Comparison of ENCODE assay signal across 19 cellular contexts in genomic region chr9:135704366-135704947, GRCh38. TPM values are rescaled to one million over a fixed set of nuclear protein-coding genes. Genes with fewer than 3 reads are reported as not detected.
DNase-seq lines count a peak whose midpoint lies in the region; TF ChIP-seq lines count a peak whose summit lies in the region.
"Had no signal": no experiment of that assay in that cellular context is flagged by ENCODE, and none has a peak within 500 bp of the region (broad histone marks: within the 10 kb centered on the region; RNA-seq: fewer than 3 reads in every experiment).

No MANE protein-coding gene starts in this region.

- peak overlapping the region; percentile 43 for H2AK5ac ChIP-seq in neuronal stem cell (ENCODE audit: low read depth, low read length)

- H3K9me3 ChIP-seq in HEK293 (ENCODE audit: control insufficient read depth, insufficient read depth, low read depth, low read length), result no peaks in the 10 kb centered on the region
- H3K9me3 ChIP-seq in neuronal stem cell (replicated peaks in 1 of 2; ENCODE audit: control insufficient read depth in 2 of 2, insufficient read depth in 1 of 2, low read depth in 1 of 2, low read length in 2 of 2), result no peaks in the 10 kb centered on the region
- H3K9me3 ChIP-seq in endodermal cell (ENCODE audit: control insufficient read depth, low read length), result no peaks in the 10 kb centered on the region
- H3K9me3 ChIP-seq: HAP-1 had no signal

- no peak overlapping the region for H4K91ac ChIP-seq in neuronal stem cell (ENCODE audit: low read depth, low read length, poor library complexity)

- no peak overlapping the region for H3K18ac ChIP-seq in neuronal stem cell (ENCODE audit: low read length)

- CTCF ChIA-PET in HEK293 (lab: Yijun Ruan, JAX), result interaction anchor here (0.6 to 1.9 kb wide), 4 partner anchors 9 to 977 kb away, joined by 3 to 6 read pairs (median 3); no protein-coding TSS in a partner anchor

- peak overlapping the region; percentile 17 for H4K8ac ChIP-seq in neuronal stem cell (ENCODE audit: low read depth, low read length)

- no peak overlapping the region for H2BK120ac ChIP-seq in neuronal stem cell (ENCODE audit: low read depth, low read length)

- H3K27ac ChIP-seq in HEK293 (ENCODE audit: extremely low read depth, low read depth, low read length) (no peak overlapping the region), neuronal stem cell (replicated peaks; ENCODE audit: low read length) (no peak overlapping the region), endodermal cell (ENCODE audit: low read depth, low read length) (no peak overlapping the region)
- H3K27ac ChIP-seq: KMS-11 had no signal

- no peak overlapping the region for H3K4ac ChIP-seq in neuronal stem cell (ENCODE audit: low read length)

- H3K4me1 ChIP-seq in HEK293 (ENCODE audit: control insufficient read depth, insufficient read depth, low read length), result no peaks in the 10 kb centered on the region
- H3K4me1 ChIP-seq in neuronal stem cell (ENCODE audit: control insufficient read depth in 2 of 2, insufficient read depth in 1 of 2, low read depth in 1 of 2, low read length in 2 of 2), result no peaks in the 10 kb centered on the region
- no peaks in the 10 kb centered on the region for H3K4me1 ChIP-seq in endodermal cell (ENCODE audit: control insufficient read depth, insufficient read depth, low read length)
- H3K4me1 ChIP-seq: HAP-1 had no signal

- no peaks in the 10 kb centered on the region for H3K9me3 Mint-ChIP-seq in endodermal cell
- H3K9me3 Mint-ChIP-seq: CD4-positive, CD25-positive, alpha-beta regulatory T cell had no signal

- TF ChIP-seq CTCF in HEK293 (tag by site-specific recombination; IDR thresholded peaks at IDR 0.05), result no peak
- no peak for TF ChIP-seq CTCF in fibroblast of pulmonary artery (IDR thresholded peaks at IDR 0.05; ENCODE audit: low read length, missing control alignments)
- no peak for TF ChIP-seq CTCF in endodermal cell (conservative IDR thresholded peaks at IDR 0.05)

- no peak overlapping the region for H3K27ac Mint-ChIP-seq in endodermal cell

- H2BK12ac ChIP-seq in neuronal stem cell (ENCODE audit: low read length), result peak overlapping the region; percentile 54

- H2AFZ ChIP-seq in neuronal stem cell (ENCODE audit: low read length), result no peak overlapping the region

- peak overlapping the region; percentile 40 for H3K23ac ChIP-seq in neuronal stem cell (ENCODE audit: low read depth, low read length, poor library complexity)

- peaks cover 1% of the 10 kb centered on the region for H3K79me1 ChIP-seq in neuronal stem cell (ENCODE audit: low read depth, low read length)

- no CpG with 5 or more reads among the region's 8 CpGs for WGBS in neuronal stem cell (ENCODE audit: extremely low coverage in 2 of 2, insufficient read length in 2 of 2, insufficient replicate concordance in 1 of 2), 2 donors
- 80 to 94% methylated on average over 4 to 8 of the region's 8 CpGs for WGBS in endodermal cell (ENCODE audit: insufficient coverage in 1 of 2, insufficient read length in 1 of 2), 2 experiments

- no peak overlapping the region for H2BK5ac ChIP-seq in neuronal stem cell (ENCODE audit: low read length)

- H3K4me3 Mint-ChIP-seq in endodermal cell, result no peak overlapping the region
- H3K4me3 Mint-ChIP-seq: CD4-positive, CD25-positive, alpha-beta regulatory T cell had no signal

- H3K4me2 ChIP-seq in neuronal stem cell (ENCODE audit: insufficient read depth, low read length, poor library complexity, severe bottlenecking), result no peak overlapping the region
- H3K4me2 ChIP-seq: KMS-11 had no signal

- H3K4me3 ChIP-seq in HEK293 (ENCODE audit: low read depth, low read length) (no peak overlapping the region), fibroblast of pulmonary artery (replicated peaks; ENCODE audit: low read depth, low read length) (no peak overlapping the region), neuronal stem cell (ENCODE audit: low read length in 2 of 2) (no peak overlapping the region), endodermal cell (ENCODE audit: low read length) (no peak overlapping the region)
- H3K4me3 ChIP-seq: HAP-1 had no signal

- no peaks in the 10 kb centered on the region for H3K36me3 Mint-ChIP-seq in endodermal cell (ENCODE audit: low read depth)
- H3K36me3 Mint-ChIP-seq: CD4-positive, CD25-positive, alpha-beta regulatory T cell had no signal

- no peak overlapping the region for H3K9ac ChIP-seq in neuronal stem cell (ENCODE audit: low read depth, low read length, poor library complexity)
- no peak overlapping the region for H3K9ac ChIP-seq in endodermal cell (ENCODE audit: extremely low read depth, low read length, poor library complexity, severe bottlenecking)
- H3K9ac ChIP-seq: KMS-11 had no signal

- POLR2A ChIA-PET in HEK293 (lab: Yijun Ruan, JAX), result no interaction called here

- no peak overlapping the region for H3K14ac ChIP-seq in neuronal stem cell (ENCODE audit: low read length)

- H3K36me3 ChIP-seq in HEK293 (ENCODE audit: control insufficient read depth in 2 of 2, insufficient read depth in 1 of 2, low read length in 2 of 2) (no peaks in the 10 kb centered on the region), neuronal stem cell (replicated peaks in 1 of 2; ENCODE audit: control insufficient read depth in 2 of 2, insufficient read depth in 2 of 2, low read length in 2 of 2) (no peaks in the 10 kb centered on the region), endodermal cell (ENCODE audit: control insufficient read depth, insufficient read depth, low read length) (no peaks in the 10 kb centered on the region)
- H3K36me3 ChIP-seq: HAP-1 had no signal

- no peak overlapping the region for H2BK15ac ChIP-seq in neuronal stem cell (ENCODE audit: low read length)

- DNase-seq in CMK (ENCODE audit: low read depth) (peak; percentile 25), fibroblast of pulmonary artery (ENCODE audit: low read depth) (peak; percentile 6), neuronal stem cell (ENCODE audit: low spot score) (no peak), T-helper 9 cell (no peak), endodermal cell (no peak), KG1 (lab: John Stamatoyannopoulos, UW) (no peak)
- no peak for DNase-seq in stimulated activated CD4-positive, alpha-beta T cell treated with anti-CD3 and anti-CD28 coated beads, Interleukin-4, amount 100 ng/mL, for 1 hour
- DNase-seq: ACHN; AML-193; CD4-positive, CD25-positive, alpha-beta regulatory T cell; NCI-H1436; NCI-H2029; NCI-H2171; NCI-H446 treated with DMSO at 0.1 percent for 48 hours; PC-3 had no signal

- H3K27me3 Mint-ChIP-seq in endodermal cell (ENCODE audit: insufficient read depth), result peaks cover 10% of the 10 kb centered on the region
- H3K27me3 Mint-ChIP-seq: CD4-positive, CD25-positive, alpha-beta regulatory T cell had no signal

- H3K4me1 Mint-ChIP-seq in endodermal cell, result no peaks in the 10 kb centered on the region
- H3K4me1 Mint-ChIP-seq: CD4-positive, CD25-positive, alpha-beta regulatory T cell had no signal

- peaks cover 0 to 76% (median 11%) of the 10 kb centered on the region in 3 experiments for H3K27me3 ChIP-seq in neuronal stem cell (ENCODE audit: control insufficient read depth in 3 of 3, insufficient read depth in 3 of 3, low read depth in 1 of 3, low read length in 3 of 3)
- H3K27me3 ChIP-seq in endodermal cell (ENCODE audit: control insufficient read depth, insufficient read depth, low read length, poor library complexity, severe bottlenecking), result peaks cover 14% of the 10 kb centered on the region

TF ChIP-seq in HEK293, 187 proteins besides CTCF, POLR2A, EP300 and RAD21:
- TF ChIP-seq ZIC2 (tag by site-specific recombination; IDR thresholded peaks at IDR 0.05), result peak; percentile 19; the same call in 1 of the 2 replicates
- no peak for TF ChIP-seq WT1 (tag by site-specific recombination; IDR thresholded peaks at IDR 0.05)

RNA-seq across cellular contexts. Expression of gene KCNT1, which starts 2.5 kb away (rescaled TPM):
- 0.10 TPM for polyA plus RNA-seq in neuronal stem cell (2013, experiment 1 of 2)
- 0.07 TPM for polyA plus RNA-seq in neuronal stem cell (2013, experiment 2 of 2)
- under 1 TPM in 1 of 2 donors, not detected in 1; 0.15 TPM for total RNA-seq in endodermal cell
- polyA plus RNA-seq in endodermal cell (2013, experiment 1 of 2), result 0.11 TPM
- polyA plus RNA-seq in endodermal cell (2013, experiment 2 of 2), result 0.04 TPM
- total RNA-seq: CD4-positive, CD25-positive, alpha-beta regulatory T cell; M059J; PC-3 had no signal
- polyA plus RNA-seq: CD4-positive, CD25-positive, alpha-beta regulatory T cell had no signal

RNA-seq across cellular contexts. Expression of gene SOHLH1, which starts 5.2 kb away (rescaled TPM):
- polyA plus RNA-seq in neuronal stem cell (2013, experiment 1 of 2), result not detected
- polyA plus RNA-seq in neuronal stem cell (2013, experiment 2 of 2), result not detected
- not detected for total RNA-seq in endodermal cell
- polyA plus RNA-seq in endodermal cell (2013, experiment 1 of 2), result not detected
- polyA plus RNA-seq in endodermal cell (2013, experiment 2 of 2), result not detected
- total RNA-seq: CD4-positive, CD25-positive, alpha-beta regulatory T cell; M059J; PC-3 had no signal
- polyA plus RNA-seq: CD4-positive, CD25-positive, alpha-beta regulatory T cell had no signal

RNA-seq across cellular contexts. Expression of gene LCN9, which starts 41.3 kb away (rescaled TPM):
- 0.85 TPM for polyA plus RNA-seq in neuronal stem cell (2013, experiment 1 of 2)
- polyA plus RNA-seq in neuronal stem cell (2013, experiment 2 of 2), result 0.83 TPM
- 10 to 100 TPM in 1 of 2 donors, under 1 TPM in 1; 0.46 to 10.7 TPM for total RNA-seq in endodermal cell
- polyA plus RNA-seq in endodermal cell (2013, experiment 1 of 2), result not detected
- not detected for polyA plus RNA-seq in endodermal cell (2013, experiment 2 of 2)
- total RNA-seq: CD4-positive, CD25-positive, alpha-beta regulatory T cell; M059J; PC-3 had no signal
- polyA plus RNA-seq: CD4-positive, CD25-positive, alpha-beta regulatory T cell had no signal

Comparison
In these comparisons a context has a peak if more than half of its experiments do, and no peak if none do; other contexts are left out.
1. DNase-seq: peak in CMK (single experiment) and fibroblast of pulmonary artery (single experiment); none in neuronal stem cell (single experiment), T-helper 9 cell (single experiment), stimulated activated CD4-positive, alpha-beta T cell treated with anti-CD3 and anti-CD28 coated beads, Interleukin-4, amount 100 ng/mL, for 1 hour (single experiment), endodermal cell (single experiment) and KG1 (single experiment).